ENCODE assay signal across 13 cellular contexts in the genomic region with DNA sequence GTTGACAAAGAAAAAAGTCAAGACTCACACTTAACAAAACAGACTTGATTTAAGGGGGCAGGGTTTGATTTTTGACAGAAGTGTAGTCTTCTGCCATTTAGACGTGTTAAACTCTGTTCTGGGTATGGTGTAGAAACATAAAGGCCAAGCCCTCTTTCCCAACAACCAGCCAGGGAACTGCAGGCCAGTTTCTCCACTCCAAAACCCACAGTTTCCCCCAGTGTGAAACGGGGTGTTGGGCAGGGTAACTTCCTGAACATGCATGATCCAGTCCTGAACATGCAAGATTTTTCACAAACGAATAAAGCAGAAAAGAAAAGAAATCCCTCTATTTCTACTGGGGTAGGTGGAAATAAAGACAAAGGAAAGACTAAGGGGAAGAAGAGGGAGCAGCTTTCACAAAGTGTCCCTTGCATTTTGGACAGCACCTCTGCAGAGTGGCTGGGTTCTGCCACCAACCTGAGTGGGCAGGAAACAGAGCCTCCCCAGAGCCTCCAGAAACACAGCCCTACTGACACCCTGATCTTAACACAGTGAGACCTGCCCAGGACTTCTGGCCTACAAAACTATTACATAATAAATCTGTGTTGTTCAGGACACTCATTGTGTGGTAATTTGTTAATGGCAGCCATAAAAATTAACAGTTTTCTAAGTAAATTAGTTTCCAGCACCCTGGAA. TPM values are rescaled to one million over a fixed set of nuclear protein-coding genes. Genes with fewer than 3 reads are reported as not detected.
DNase-seq lines count a peak whose midpoint lies in the region; ATAC-seq and TF ChIP-seq lines count a peak whose summit lies in the region.
"Had no signal": no experiment of that assay in that cellular context is flagged by ENCODE, and none has a peak within 500 bp of the region (broad histone marks: within the 10 kb centered on the region; RNA-seq: fewer than 3 reads in every experiment).

No MANE protein-coding gene starts in this region.

- H3K27me3 Mint-ChIP-seq in activated naive CD4-positive, alpha-beta T cell treated with anti-CD3 and anti-CD28 coated beads, Interleukin-2, amount 50 U/mL, for 24 hours = no peaks in the 10 kb centered on the region
- no peaks in the 10 kb centered on the region for H3K27me3 Mint-ChIP-seq in activated CD8-positive, alpha-beta T cell treated with anti-CD3 and anti-CD28 coated beads, Interleukin-2, amount 10 ng/mL, durations not matched to agents 7 days and 5 days (ENCODE audit: low read depth)
- no peaks in the 10 kb centered on the region for H3K27me3 Mint-ChIP-seq in memory B cell

- H3K27me3 ChIP-seq in thyroid gland = no peaks in the 10 kb centered on the region
- H3K27me3 ChIP-seq: vagina had no signal

- H3K36me3 ChIP-seq in thyroid gland = peaks cover 3 to 5% of the 10 kb centered on the region in 2 donors

- H3K27ac Mint-ChIP-seq in activated naive CD4-positive, alpha-beta T cell treated with anti-CD3 and anti-CD28 coated beads, Interleukin-2, amount 50 U/mL, for 24 hours = peak overlapping the region; percentile 77
- H3K27ac Mint-ChIP-seq in activated CD8-positive, alpha-beta T cell treated with anti-CD3 and anti-CD28 coated beads, Interleukin-2, amount 10 ng/mL, durations not matched to agents 7 days and 5 days = no peak overlapping the region
- H3K27ac Mint-ChIP-seq in memory B cell = peak overlapping the region; percentile 28

- no peak for DNase-seq in activated naive CD4-positive, alpha-beta T cell treated with anti-CD3 and anti-CD28 coated beads, Interleukin-2, amount 50 U/mL, for 16 hours
- peak; percentile 20 for DNase-seq in activated CD8-positive, alpha-beta T cell treated with anti-CD3 and anti-CD28 coated beads, Interleukin-2, amount 10 ng/mL, durations not matched to agents 7 days and 5 days
- DNase-seq in memory B cell (ENCODE audit: low spot score in 2 of 2) (no peak), thyroid gland (no peak), HuH-7 (ENCODE audit: low spot score) (no peak), AG08395 (ENCODE audit: low spot score) (no peak)
- DNase-seq: H7, SHP77 treated with DMSO at 0.1 percent for 48 hours had no signal

- WGBS in thyroid gland, 2 donors = 56 to 59% methylated on average over 3 of the region's 3 CpGs

- intact Hi-C loops in thyroid gland (cut with DNase I) = loop anchor here (10.0 kb wide), 1 partner anchor 50 kb away; no protein-coding TSS in a partner anchor

- peak overlapping the region; percentile 72 to 84 (median 81) for H3K27ac ChIP-seq in thyroid gland
- H3K27ac ChIP-seq: vagina had no signal

- H3K4me1 Mint-ChIP-seq in activated naive CD4-positive, alpha-beta T cell treated with anti-CD3 and anti-CD28 coated beads, Interleukin-2, amount 50 U/mL, for 24 hours = peaks cover 80% of the 10 kb centered on the region
- peaks cover 80% of the 10 kb centered on the region for H3K4me1 Mint-ChIP-seq in activated CD8-positive, alpha-beta T cell treated with anti-CD3 and anti-CD28 coated beads, Interleukin-2, amount 10 ng/mL, durations not matched to agents 7 days and 5 days (ENCODE audit: low read depth)
- peaks cover 8% of the 10 kb centered on the region for H3K4me1 Mint-ChIP-seq in memory B cell

- H3K36me3 Mint-ChIP-seq in activated naive CD4-positive, alpha-beta T cell treated with anti-CD3 and anti-CD28 coated beads, Interleukin-2, amount 50 U/mL, for 24 hours = peaks cover 27% of the 10 kb centered on the region
- H3K36me3 Mint-ChIP-seq in activated CD8-positive, alpha-beta T cell treated with anti-CD3 and anti-CD28 coated beads, Interleukin-2, amount 10 ng/mL, durations not matched to agents 7 days and 5 days (ENCODE audit: low read depth) = peaks cover 66% of the 10 kb centered on the region
- H3K36me3 Mint-ChIP-seq in memory B cell = peaks cover 29% of the 10 kb centered on the region

- ATAC-seq in activated CD8-positive, alpha-beta T cell treated with anti-CD3 and anti-CD28 coated beads, Interleukin-2, amount 10 ng/mL, durations not matched to agents 7 days and 5 days = no peak
- ATAC-seq in memory B cell (ENCODE audit: low read depth) = no peak
- no peak for ATAC-seq in GM18909 (IDR thresholded peaks at IDR 0.05; ENCODE audit: poor library complexity, unreplicated experiment)

- no peak overlapping the region for H3K4me3 Mint-ChIP-seq in activated naive CD4-positive, alpha-beta T cell treated with anti-CD3 and anti-CD28 coated beads, Interleukin-2, amount 50 U/mL, for 24 hours
- no peak overlapping the region for H3K4me3 Mint-ChIP-seq in activated CD8-positive, alpha-beta T cell treated with anti-CD3 and anti-CD28 coated beads, Interleukin-2, amount 10 ng/mL, durations not matched to agents 7 days and 5 days
- no peak overlapping the region for H3K4me3 Mint-ChIP-seq in memory B cell

- no peak overlapping the region for H3K4me3 ChIP-seq in thyroid gland (replicated peaks in 1 of 3)
- H3K4me3 ChIP-seq: vagina had no signal

- POLR2A ChIA-PET in activated CD8-positive, alpha-beta T cell treated with anti-CD3 and anti-CD28 coated beads, Interleukin-2, amount 10 ng/mL, durations not matched to agents 7 days and 5 days (lab: Charles Lee) = no interaction called here

- peaks cover 58 to 71% of the 10 kb centered on the region in 2 donors for H3K4me1 ChIP-seq in thyroid gland
- H3K4me1 ChIP-seq: vagina had no signal

- TF ChIP-seq POLR2A in thyroid gland (IDR thresholded peaks at IDR 0.05) = no peak

- TF ChIP-seq CTCF in thyroid gland (IDR thresholded peaks at IDR 0.05) = no peak

- H3K9me3 Mint-ChIP-seq in activated naive CD4-positive, alpha-beta T cell treated with anti-CD3 and anti-CD28 coated beads, Interleukin-2, amount 50 U/mL, for 24 hours = no peaks in the 10 kb centered on the region
- no peaks in the 10 kb centered on the region for H3K9me3 Mint-ChIP-seq in activated CD8-positive, alpha-beta T cell treated with anti-CD3 and anti-CD28 coated beads, Interleukin-2, amount 10 ng/mL, durations not matched to agents 7 days and 5 days (ENCODE audit: insufficient read depth)
- peaks cover under 1% of the 10 kb centered on the region for H3K9me3 Mint-ChIP-seq in memory B cell

- H3K9me3 ChIP-seq in thyroid gland = no peaks in the 10 kb centered on the region
- H3K9me3 ChIP-seq: vagina had no signal

- CTCF ChIA-PET in activated CD8-positive, alpha-beta T cell treated with anti-CD3 and anti-CD28 coated beads, Interleukin-2, amount 10 ng/mL, durations not matched to agents 7 days and 5 days (lab: Charles Lee) = interaction anchor here (1.4 to 4.9 kb wide), 2 partner anchors 9 to 55 kb away, joined by 4 to 17 read pairs; no protein-coding TSS in a partner anchor

RNA-seq across cellular contexts. Expression of gene APMAP, which starts 7.4 kb away (rescaled TPM):
- 10 to 100 TPM; 43.2 to 44.0 TPM for total RNA-seq in activated CD8-positive, alpha-beta T cell treated with anti-CD3 and anti-CD28 coated beads, Interleukin-2, amount 10 ng/mL, durations not matched to agents 7 days and 5 days
- 100 to 1,000 TPM; 171 to 205 (median 186) TPM for total RNA-seq in thyroid gland

RNA-seq across cellular contexts. Expression of gene CST7, which starts 36.0 kb away (rescaled TPM):
- 10 to 100 TPM; 43.9 to 47.5 TPM for total RNA-seq in activated CD8-positive, alpha-beta T cell treated with anti-CD3 and anti-CD28 coated beads, Interleukin-2, amount 10 ng/mL, durations not matched to agents 7 days and 5 days
- total RNA-seq in thyroid gland = 1 to 10 TPM; 1.3 to 3.6 (median 2.5) TPM
- total RNA-seq: glomerular endothelial cell, H7, LHCN-M2 had no signal

Comparison
In these comparisons a context has a peak if more than half of its experiments do, and no peak if none do; other contexts are left out.
1. RNA of gene CST7, which starts 36.0 kb away (total RNA-seq): 43.9 to 47.5 TPM in activated CD8-positive, alpha-beta T cell treated with anti-CD3 and anti-CD28 coated beads, Interleukin-2, amount 10 ng/mL, durations not matched to agents 7 days and 5 days; 1.3 to 3.6 TPM in thyroid gland; every median in the first group is over 4 times any median in the second.